In the genomic region with DNA sequence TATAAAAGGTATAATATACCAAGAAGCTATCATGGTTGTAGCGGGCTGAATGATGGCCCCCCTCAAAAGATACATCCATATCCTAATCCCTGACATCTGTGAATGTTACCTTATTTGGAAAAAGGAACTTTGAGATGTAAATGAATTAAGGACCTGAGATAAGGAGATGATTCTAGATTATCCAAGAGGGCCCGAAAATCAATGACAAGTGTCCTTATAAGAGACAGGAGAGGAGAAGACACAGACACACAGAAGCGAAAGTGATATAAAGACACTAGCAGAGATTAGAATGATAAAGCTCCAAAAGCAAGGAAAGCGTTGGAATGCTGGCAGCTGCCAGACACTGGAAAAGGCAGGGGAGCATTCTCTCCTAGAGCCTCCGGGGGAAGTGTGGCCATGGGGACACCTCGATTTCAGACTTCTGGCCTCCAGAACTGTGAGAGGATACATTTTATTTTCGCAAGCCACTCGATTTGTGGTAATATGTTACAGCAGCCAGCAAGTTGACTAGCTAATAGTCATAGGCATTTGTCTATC, we compare ENCODE assay signal across 16 cellular contexts. TPM values are rescaled to one million over a fixed set of nuclear protein-coding genes. Genes with fewer than 3 reads are reported as not detected.
DNase-seq lines count a peak whose midpoint lies in the region; ATAC-seq, FAIRE-seq and TF ChIP-seq lines count a peak whose summit lies in the region.
"Had no signal": no experiment of that assay in that cellular context is flagged by ENCODE, and none has a peak within 500 bp of the region (broad histone marks: within the 10 kb centered on the region; RNA-seq: fewer than 3 reads in every experiment).

No MANE protein-coding gene starts in this region.

- FAIRE-seq in K562 (lab: Jason Lieb, UNC), result no peak
- FAIRE-seq in frontal cortex (lab: Jason Lieb, UNC), result no peak

- H2AFZ ChIP-seq in K562 (ENCODE audit: low read depth, low read length), result 0 out of 2 replicates have a peak overlapping the region, but pooled peaks have one; percentile 9
- H2AFZ ChIP-seq: parathyroid adenoma had no signal

- intact Hi-C loops in K562 (cut with micrococcal nuclease), result no loop called here
- intact Hi-C loops in lower lobe of right lung (cut with DNase I), result no loop called here

- DNase-seq in EH (ENCODE audit: low read depth) (peak; percentile 58), K562 (ENCODE audit: extremely low read depth in 1 of 4, low spot score in 3 of 4) (no peak), lower lobe of right lung (peak; percentile 9), DMS114 treated with DMSO at 0.1 percent for 48 hours (lab: John Stamatoyannopoulos, UW; ENCODE audit: unreplicated experiment) (no peak), frontal cortex (ENCODE audit: low spot score in 2 of 2) (no peak)
- no peak for DNase-seq in stimulated activated CD4-positive, alpha-beta T cell treated with anti-CD3 and anti-CD28 coated beads, Interleukin-4, amount 100 ng/mL, for 1 hour
- DNase-seq: activated CD4-positive, CD25-positive, alpha-beta regulatory T cell treated with anti-CD3 and anti-CD28 coated beads, Interleukin-2, amount 50 U/mL, for 72 hours; activated CD8-positive, alpha-beta memory T cell treated with anti-CD3 and anti-CD28 coated beads, Interleukin-2, amount 10 ng/mL, durations not matched to agents 7 days and 5 days; activated effector memory CD4-positive, alpha-beta T cell treated with anti-CD3 and anti-CD28 coated beads, Interleukin-2, amount 50 U/mL, for 16 hours; CD4-positive, CD25-positive, alpha-beta regulatory T cell; DMS53; KG1; NCI-H526 had no signal

- H3K79me2 ChIP-seq in K562 (ENCODE audit: control insufficient read depth, insufficient read depth, low read length), result no peaks in the 10 kb centered on the region
- H3K79me2 ChIP-seq: parathyroid adenoma had no signal

- H3K9me3 ChIP-seq in K562 (replicated peaks; ENCODE audit: control insufficient read depth, insufficient read depth, low read depth, low read length), result no peaks in the 10 kb centered on the region
- no peaks in the 10 kb centered on the region for H3K9me3 ChIP-seq in lower lobe of right lung

- H3K36me3 ChIP-seq in K562 (ENCODE audit: control insufficient read depth, insufficient read depth, low read length) (no peaks in the 10 kb centered on the region), lower lobe of right lung (no peaks in the 10 kb centered on the region)

- no peak for TF ChIP-seq EP300 in K562 (IDR thresholded peaks at IDR 0.05; ENCODE audit: low read length)

- H3K9me1 ChIP-seq in K562 (ENCODE audit: control insufficient read depth, insufficient read depth, low read length), result no peaks in the 10 kb centered on the region

- H3K27me3 ChIP-seq in K562 (ENCODE audit: control insufficient read depth in 2 of 2, insufficient read depth in 2 of 2, low read length in 2 of 2) (no peaks in the 10 kb centered on the region), lower lobe of right lung (ENCODE audit: low read depth) (no peaks in the 10 kb centered on the region)

- ATAC-seq in K562 (no peak), lower lobe of right lung (no peak)
- ATAC-seq: activated CD8-positive, alpha-beta memory T cell treated with anti-CD3 and anti-CD28 coated beads, Interleukin-2, amount 10 ng/mL, durations not matched to agents 7 days and 5 days had no signal

- in situ Hi-C loops in K562 (cut with MboI), result loop anchor here (10.0 kb wide), 1 partner anchor 145 kb away; no protein-coding TSS in a partner anchor

- no peak overlapping the region for H3K9ac ChIP-seq in K562 (ENCODE audit: insufficient read depth in 1 of 2, low read depth in 2 of 2, low read length in 2 of 2)
- H3K9ac ChIP-seq: parathyroid adenoma had no signal

- no peaks in the 10 kb centered on the region for H4K20me1 ChIP-seq in K562 (replicated peaks; ENCODE audit: control insufficient read depth, insufficient read depth, low read length)

- BruUV-seq in K562 (replicated peaks; lab: Mats Ljungman, UMichigan), result no TSS peak

- TF ChIP-seq CTCF in K562 (IDR thresholded peaks at IDR 0.05 in 2 of 3, conservative IDR thresholded peaks at IDR 0.05 in 1 of 3; ENCODE audit: insufficient read depth in 2 of 3, low read depth in 1 of 3, low read length in 3 of 3) (no peak), lower lobe of right lung (IDR thresholded peaks at IDR 0.05) (no peak)

- H3K4me1 ChIP-seq in K562 (replicated peaks in 1 of 2; ENCODE audit: control insufficient read depth in 2 of 2, insufficient read depth in 2 of 2, low read length in 2 of 2) (no peaks in the 10 kb centered on the region; a peak in 1 of 5 replicates), lower lobe of right lung (peaks cover 11% of the 10 kb centered on the region)
- H3K4me1 ChIP-seq: parathyroid adenoma had no signal

- WGBS in K562 (ENCODE audit: insufficient coverage, low coverage, missing lambda C conversion rate), result 51% methylated on average over 8 of the region's 8 CpGs

- no peak for TF ChIP-seq RAD21 in K562 (CRISPR knock-in tag; conservative IDR thresholded peaks at IDR 0.05 in 1 of 2, IDR thresholded peaks at IDR 0.05 in 1 of 2)

- POLR2A ChIA-PET in K562 (lab: Yijun Ruan, JAX), result interaction anchor here (0.6 to 1.5 kb wide), 5 partner anchors 9 to 25 kb away, joined by 3 to 6 read pairs (median 4); a partner anchor contains a TSS

- CTCF ChIA-PET in K562 (lab: Yijun Ruan, JAX; ENCODE audit: low intra/inter-chr PET ratio), result no interaction called here

- H3K4me2 ChIP-seq in K562 (ENCODE audit: insufficient read depth, low read length), result no peak overlapping the region

- H3K27ac ChIP-seq in K562 (ENCODE audit: extremely low read depth, low read depth, low read length), result no peak overlapping the region
- no peak overlapping the region for H3K27ac ChIP-seq in lower lobe of right lung
- H3K27ac ChIP-seq: parathyroid adenoma had no signal

- H3K4me3 ChIP-seq in K562 (no peak overlapping the region), lower lobe of right lung (no peak overlapping the region)

- TF ChIP-seq POLR2A in K562 (conservative IDR thresholded peaks at IDR 0.05), result no peak

RNA-seq across cellular contexts. Expression of a gene that starts 12.5 kb away (rescaled TPM):
- not detected in 2 replicates for total RNA-seq in K562 (2011; cell fraction: chromatin; rRNA removed; ENCODE audit: low replicate concordance)
- total RNA-seq in K562 (2011; cell fraction: nucleolus; rRNA removed), result not detected in 2 replicates
- total RNA-seq in K562 (2011; cell fraction: nucleoplasm; rRNA removed), result not detected in 2 replicates
- total RNA-seq in K562 (2014; rRNA removed) (not detected in 2 replicates), K562 (2014; rRNA removed; fragmentation: Illumina TruSeq; extraction: Trizol) (not detected in 2 replicates), K562 (2015; rRNA removed; fragmentation: Illumina TruSeq; extraction: Trizol) (not detected in 2 replicates), K562 (2021) (not detected in 2 replicates), lower lobe of right lung (0.92 TPM), frontal cortex (not detected)
- polyA plus RNA-seq in K562 (2011; rRNA removed) (not detected in 2 replicates), K562 (2014; fragmentation: Illumina TruSeq; extraction: Trizol) (not detected in 2 replicates), K562 (2014; fragmentation: Nextera tagmentation; extraction: Ambion mirVana) (under 1 TPM in 1 of 2 experiments, not detected in 1; 0.01 TPM), K562 (2014; rRNA removed) (not detected in 2 replicates)
- not detected in 2 replicates for polyA plus RNA-seq in K562 (2011; cell fraction: cytosol; rRNA removed)
- polyA plus RNA-seq in K562 (2011; cell fraction: nucleus; rRNA removed), result not detected in 2 replicates
- polyA plus RNA-seq in K562 (2012), result 0.44 and 0.94 TPM in 2 replicates
- not detected in 2 replicates for polyA minus RNA-seq in K562 (2011; rRNA and poly(A)+ RNA removed)
- not detected in 2 replicates for polyA minus RNA-seq in K562 (2011; cell fraction: cytosol; rRNA and poly(A)+ RNA removed)
- not detected in 2 replicates for polyA minus RNA-seq in K562 (2011; cell fraction: nucleus; rRNA and poly(A)+ RNA removed)
- total RNA-seq: activated CD8-positive, alpha-beta memory T cell treated with anti-CD3 and anti-CD28 coated beads, Interleukin-2, amount 10 ng/mL, durations not matched to agents 7 days and 5 days; H4; OCI-LY7 had no signal

RNA-seq across cellular contexts. Expression of a gene that starts 16.7 kb away (rescaled TPM):
- 0.21 TPM in 1 of 2 replicates, not detected in the other for total RNA-seq in K562 (2011; cell fraction: chromatin; rRNA removed; ENCODE audit: low replicate concordance)
- not detected in 2 replicates for total RNA-seq in K562 (2011; cell fraction: nucleolus; rRNA removed)
- total RNA-seq in K562 (2011; cell fraction: nucleoplasm; rRNA removed), result 0.37 TPM in 1 of 2 replicates, not detected in the other
- total RNA-seq in K562 (2014; rRNA removed) (not detected in 2 replicates), K562 (2014; rRNA removed; fragmentation: Illumina TruSeq; extraction: Trizol) (not detected in 2 replicates), K562 (2015; rRNA removed; fragmentation: Illumina TruSeq; extraction: Trizol) (not detected in 2 replicates), K562 (2021) (0.25 TPM in 1 of 2 replicates, not detected in the other), lower lobe of right lung (0.71 TPM), frontal cortex (0.82 TPM)
- polyA plus RNA-seq in K562 (2011; rRNA removed) (not detected in 2 replicates), K562 (2014; fragmentation: Illumina TruSeq; extraction: Trizol) (not detected in 2 replicates), K562 (2014; fragmentation: Nextera tagmentation; extraction: Ambion mirVana) (not detected), K562 (2014; rRNA removed) (not detected in 2 replicates)
- not detected in 2 replicates for polyA plus RNA-seq in K562 (2011; cell fraction: cytosol; rRNA removed)
- 0.24 and 0.33 TPM in 2 replicates for polyA plus RNA-seq in K562 (2011; cell fraction: nucleus; rRNA removed)
- polyA plus RNA-seq in K562 (2012), result 0.06 and 0.08 TPM in 2 replicates
- polyA minus RNA-seq in K562 (2011; rRNA and poly(A)+ RNA removed), result not detected in 2 replicates
- not detected in 2 replicates for polyA minus RNA-seq in K562 (2011; cell fraction: cytosol; rRNA and poly(A)+ RNA removed)
- polyA minus RNA-seq in K562 (2011; cell fraction: nucleus; rRNA and poly(A)+ RNA removed), result not detected in 2 replicates

RNA-seq across cellular contexts. Expression of a gene that starts 20.2 kb away (rescaled TPM):
- total RNA-seq in K562 (2011; cell fraction: chromatin; rRNA removed; ENCODE audit: low replicate concordance), result 2.2 and 6.6 TPM in 2 replicates
- 3.2 and 3.7 TPM in 2 replicates for total RNA-seq in K562 (2011; cell fraction: nucleolus; rRNA removed)
- total RNA-seq in K562 (2011; cell fraction: nucleoplasm; rRNA removed), result 1.4 and 2.5 TPM in 2 replicates
- 0.05 and 0.16 TPM in 2 replicates for total RNA-seq in K562 (2014; rRNA removed)
- total RNA-seq in K562 (2014; rRNA removed; fragmentation: Illumina TruSeq; extraction: Trizol), result not detected in 2 replicates
- 0.07 and 0.08 TPM in 2 replicates for total RNA-seq in K562 (2015; rRNA removed; fragmentation: Illumina TruSeq; extraction: Trizol)
- 0.29 and 0.42 TPM in 2 replicates for total RNA-seq in K562 (2021)
- 0.03 and 0.07 TPM in 2 replicates for polyA plus RNA-seq in K562 (2011; rRNA removed)
- polyA plus RNA-seq in K562 (2011; cell fraction: cytosol; rRNA removed), result 0.03 and 0.12 TPM in 2 replicates
- 0.34 and 1.00 TPM in 2 replicates for polyA plus RNA-seq in K562 (2011; cell fraction: nucleus; rRNA removed)
- polyA plus RNA-seq in K562 (2012), result 0.09 and 0.24 TPM in 2 replicates
- not detected in 2 replicates for polyA plus RNA-seq in K562 (2014; fragmentation: Illumina TruSeq; extraction: Trizol)
- polyA plus RNA-seq in K562 (2014; fragmentation: Nextera tagmentation; extraction: Ambion mirVana), result not detected
- polyA plus RNA-seq in K562 (2014; rRNA removed), result 0.09 and 0.13 TPM in 2 replicates
- 0.06 TPM in 1 of 2 replicates, not detected in the other for polyA minus RNA-seq in K562 (2011; rRNA and poly(A)+ RNA removed)
- not detected in 2 replicates for polyA minus RNA-seq in K562 (2011; cell fraction: cytosol; rRNA and poly(A)+ RNA removed)
- 1.4 and 1.5 TPM in 2 replicates for polyA minus RNA-seq in K562 (2011; cell fraction: nucleus; rRNA and poly(A)+ RNA removed)
- 2.2 TPM for total RNA-seq in lower lobe of right lung
- total RNA-seq in frontal cortex, result 2.4 TPM

RNA-seq across cellular contexts. Expression of a gene that starts 20.3 kb away (rescaled TPM):
- total RNA-seq in K562 (2011; cell fraction: chromatin; rRNA removed; ENCODE audit: low replicate concordance), result 15.6 and 45.9 TPM in 2 replicates
- total RNA-seq in K562 (2011; cell fraction: nucleolus; rRNA removed), result 50.2 and 54.3 TPM in 2 replicates
- 25.9 and 26.0 TPM in 2 replicates for total RNA-seq in K562 (2011; cell fraction: nucleoplasm; rRNA removed)
- total RNA-seq in K562 (2014; rRNA removed) (35.4 and 55.1 TPM in 2 replicates), K562 (2014; rRNA removed; fragmentation: Illumina TruSeq; extraction: Trizol) (10.8 and 15.8 TPM in 2 replicates), K562 (2015; rRNA removed; fragmentation: Illumina TruSeq; extraction: Trizol) (31.0 and 32.9 TPM in 2 replicates), K562 (2021) (56.7 and 58.5 TPM in 2 replicates), lower lobe of right lung (59.9 TPM), frontal cortex (59.1 TPM)
- polyA plus RNA-seq in K562 (2011; rRNA removed) (22.8 and 36.0 TPM in 2 replicates), K562 (2014; fragmentation: Illumina TruSeq; extraction: Trizol) (56.3 and 57.2 TPM in 2 replicates), K562 (2014; fragmentation: Nextera tagmentation; extraction: Ambion mirVana) (10 to 100 TPM in 1 of 2 experiments, 1 to 10 TPM in 1; 3.1 to 11.0 TPM), K562 (2014; rRNA removed) (38.5 and 49.8 TPM in 2 replicates)
- 42.8 and 67.8 TPM in 2 replicates for polyA plus RNA-seq in K562 (2011; cell fraction: cytosol; rRNA removed)
- polyA plus RNA-seq in K562 (2011; cell fraction: nucleus; rRNA removed), result 44.1 and 62.7 TPM in 2 replicates
- polyA plus RNA-seq in K562 (2012), result 50.7 and 62.8 TPM in 2 replicates
- 11.8 and 16.7 TPM in 2 replicates for polyA minus RNA-seq in K562 (2011; rRNA and poly(A)+ RNA removed)
- polyA minus RNA-seq in K562 (2011; cell fraction: cytosol; rRNA and poly(A)+ RNA removed), result 15.2 and 16.9 TPM in 2 replicates
- polyA minus RNA-seq in K562 (2011; cell fraction: nucleus; rRNA and poly(A)+ RNA removed), result 31.1 and 38.8 TPM in 2 replicates

RNA-seq across cellular contexts. Expression of a gene that starts 20.5 kb away (rescaled TPM):
- 76.6 and 157 TPM in 2 replicates for total RNA-seq in K562 (2011; cell fraction: chromatin; rRNA removed; ENCODE audit: low replicate concordance)
- 107 and 116 TPM in 2 replicates for total RNA-seq in K562 (2011; cell fraction: nucleolus; rRNA removed)
- total RNA-seq in K562 (2011; cell fraction: nucleoplasm; rRNA removed), result 95.0 and 98.1 TPM in 2 replicates
- 27.0 and 41.6 TPM in 2 replicates for total RNA-seq in K562 (2014; rRNA removed)
- total RNA-seq in K562 (2014; rRNA removed; fragmentation: Illumina TruSeq; extraction: Trizol), result 41.0 and 50.0 TPM in 2 replicates
- 42.6 and 43.0 TPM in 2 replicates for total RNA-seq in K562 (2015; rRNA removed; fragmentation: Illumina TruSeq; extraction: Trizol)
- 60.5 and 61.6 TPM in 2 replicates for total RNA-seq in K562 (2021)
- polyA plus RNA-seq in K562 (2011; rRNA removed), result 45.5 and 52.4 TPM in 2 replicates
- 102 and 127 TPM in 2 replicates for polyA plus RNA-seq in K562 (2011; cell fraction: cytosol; rRNA removed)
- 141 and 155 TPM in 2 replicates for polyA plus RNA-seq in K562 (2011; cell fraction: nucleus; rRNA removed)
- polyA plus RNA-seq in K562 (2012), result 66.0 and 75.9 TPM in 2 replicates
- polyA plus RNA-seq in K562 (2014; fragmentation: Illumina TruSeq; extraction: Trizol), result 120 and 143 TPM in 2 replicates
- polyA plus RNA-seq in K562 (2014; fragmentation: Nextera tagmentation; extraction: Ambion mirVana), result 10 to 100 TPM; 16.5 to 21.9 TPM
- 47.3 and 53.3 TPM in 2 replicates for polyA plus RNA-seq in K562 (2014; rRNA removed)
- 42.0 and 44.8 TPM in 2 replicates for polyA minus RNA-seq in K562 (2011; rRNA and poly(A)+ RNA removed)
- polyA minus RNA-seq in K562 (2011; cell fraction: cytosol; rRNA and poly(A)+ RNA removed), result 37.9 and 38.2 TPM in 2 replicates
- polyA minus RNA-seq in K562 (2011; cell fraction: nucleus; rRNA and poly(A)+ RNA removed), result 25.8 and 33.4 TPM in 2 replicates
- total RNA-seq in lower lobe of right lung, result 97.5 TPM
- total RNA-seq in frontal cortex, result 13.0 TPM

Comparison
In these comparisons a context has a peak if more than half of its experiments do, and no peak if none do; other contexts are left out.
1. DNase-seq: peak in EH (single experiment) and lower lobe of right lung (single experiment); none in K562 (0 of 4), DMS114 treated with DMSO at 0.1 percent for 48 hours (single experiment), stimulated activated CD4-positive, alpha-beta T cell treated with anti-CD3 and anti-CD28 coated beads, Interleukin-4, amount 100 ng/mL, for 1 hour (single experiment) and frontal cortex (0 of 2).